In genomic region chr1:153921803-153922075, GRCh38 we compare ENCODE assay signal across 8 cellular contexts. TPM values are rescaled to one million over a fixed set of nuclear protein-coding genes. Genes with fewer than 3 reads are reported as not detected.
DNase-seq lines count a peak whose midpoint lies in the region; ATAC-seq and TF ChIP-seq lines count a peak whose summit lies in the region.

No MANE protein-coding gene starts in this region.

- TF ChIP-seq CTCF in A673 (conservative IDR thresholded peaks at IDR 0.05; ENCODE audit: low read depth, low read length) (no peak), HFF-Myc (IDR thresholded peaks at IDR 0.05; ENCODE audit: low read depth, low read length, missing control alignments) (no peak), right atrium auricular region (IDR thresholded peaks at IDR 0.05) (no peak)

- H3K9me3 Mint-ChIP-seq in activated T-cell treated with anti-CD3 and anti-CD28 coated beads, Interleukin-2, amount 50 U/mL, for 4 hours: no peaks in the 10 kb centered on the region

- CTCF ChIA-PET in A673 (lab: Charles Lee): interaction anchor here (0.9 kb wide), 1 partner anchor 25 kb away, joined by 5 read pairs; the partner anchor contains the start of gene DENND4B

- no peaks in the 10 kb centered on the region for H3K27me3 Mint-ChIP-seq in activated T-cell treated with anti-CD3 and anti-CD28 coated beads, Interleukin-2, amount 50 U/mL, for 4 hours (ENCODE audit: low read depth)

- H3K9me3 ChIP-seq in A673 (ENCODE audit: low read depth, low read length, poor library complexity, severe bottlenecking): no peaks in the 10 kb centered on the region
- H3K9me3 ChIP-seq in right atrium auricular region: no peaks in the 10 kb centered on the region
- no peaks in the 10 kb centered on the region for H3K9me3 ChIP-seq in skeletal muscle satellite cell (replicated peaks; ENCODE audit: low read length)

- BruUV-seq in A673 (replicated peaks; lab: Mats Ljungman, UMichigan): TSS peak; percentile 41

- H3K27ac ChIP-seq in A673 (ENCODE audit: low read depth, low read length, poor library complexity, severe bottlenecking) (peak overlapping the region; percentile 77), right atrium auricular region (peak overlapping the region; percentile 94 to 96)

- peaks cover 44% of the 10 kb centered on the region for H3K4me1 Mint-ChIP-seq in activated T-cell treated with anti-CD3 and anti-CD28 coated beads, Interleukin-2, amount 50 U/mL, for 4 hours (ENCODE audit: low read depth)

- no peak for ATAC-seq in activated T-cell treated with anti-CD3 and anti-CD28 coated beads, Interleukin-2, amount 50 U/mL, for 4 hours
- ATAC-seq in HG03469 (IDR thresholded peaks at IDR 0.05; ENCODE audit: unreplicated experiment): no peak

- no peak for DNase-seq in A673 (ENCODE audit: low spot score)
- DNase-seq in HFF-Myc (ENCODE audit: extremely low read depth, low read depth): no peak
- DNase-seq in activated T-cell treated with anti-CD3 and anti-CD28 coated beads, Interleukin-2, amount 50 U/mL, for 4 hours: no peak
- DNase-seq in right atrium auricular region (ENCODE audit: low spot score): no peak
- DNase-seq in foreskin melanocyte: no peak
- no peak for DNase-seq in GM19238 (ENCODE audit: insufficient read length, low spot score)

- peak overlapping the region; percentile 95 for H3K4me3 Mint-ChIP-seq in activated T-cell treated with anti-CD3 and anti-CD28 coated beads, Interleukin-2, amount 50 U/mL, for 4 hours

- no peaks in the 10 kb centered on the region for H3K36me3 ChIP-seq in A673 (ENCODE audit: insufficient read depth, low read length, poor library complexity, severe bottlenecking)
- H3K36me3 ChIP-seq in right atrium auricular region: no peaks in the 10 kb centered on the region
- peaks cover 4% of the 10 kb centered on the region for H3K36me3 ChIP-seq in skeletal muscle satellite cell (ENCODE audit: insufficient read depth, low read length)

- H3K9ac ChIP-seq in skeletal muscle satellite cell (ENCODE audit: low read depth, low read length): peak overlapping the region; percentile 74

- peaks cover 12% of the 10 kb centered on the region for H3K36me3 Mint-ChIP-seq in activated T-cell treated with anti-CD3 and anti-CD28 coated beads, Interleukin-2, amount 50 U/mL, for 4 hours (ENCODE audit: insufficient read depth)

- H3K4me1 ChIP-seq in A673 (ENCODE audit: insufficient read depth, low read length, poor library complexity, severe bottlenecking): peaks cover 27% of the 10 kb centered on the region
- H3K4me1 ChIP-seq in right atrium auricular region: peaks cover 0 to 43% of the 10 kb centered on the region in 2 donors
- H3K4me1 ChIP-seq in skeletal muscle satellite cell (ENCODE audit: control insufficient read depth, insufficient read depth, low read length): peaks cover 36% of the 10 kb centered on the region

- intact Hi-C loops in A673 (cut with micrococcal nuclease; ENCODE audit: unreplicated experiment): loop anchor here (2.0 to 5.0 kb wide), 2 partner anchors 65 to 99 kb away; partner anchors contain the start of gene RAB13

- no peaks in the 10 kb centered on the region for H3K27me3 ChIP-seq in A673 (replicated peaks; ENCODE audit: insufficient read depth, low read depth, low read length, poor library complexity)
- no peaks in the 10 kb centered on the region for H3K27me3 ChIP-seq in right atrium auricular region
- no peaks in the 10 kb centered on the region for H3K27me3 ChIP-seq in skeletal muscle satellite cell (ENCODE audit: control insufficient read depth, insufficient read depth, low read length)

- H3K4me2 ChIP-seq in skeletal muscle satellite cell (ENCODE audit: low read length): peak overlapping the region; percentile 87

- H3K4me3 ChIP-seq in A673 (ENCODE audit: low read depth, low read length, poor library complexity, severe bottlenecking) (peak overlapping the region; percentile 75), HFF-Myc (replicated peaks; ENCODE audit: low read depth, low read length) (peak overlapping the region; percentile 89), right atrium auricular region (peak overlapping the region; percentile 73 to 84), skeletal muscle satellite cell (ENCODE audit: low read length) (peak overlapping the region; percentile 78)

- POLR2A ChIA-PET in A673 (lab: Charles Lee; ENCODE audit: low non-redundant PET): no interaction called here

RNA-seq across cellular contexts. Expression of gene GATAD2B, which starts 1.0 kb away (rescaled TPM):
- total RNA-seq in A673 (2021): 58.8 and 67.3 TPM in 2 replicates
- 10 to 100 TPM; 57.3 to 58.3 (median 57.7) TPM for total RNA-seq in activated T-cell treated with anti-CD3 and anti-CD28 coated beads, Interleukin-2, amount 50 U/mL, for 4 hours
- 10 to 100 TPM; 18.7 to 32.7 TPM for total RNA-seq in right atrium auricular region
- 3.9 and 5.3 TPM in 2 replicates for total RNA-seq in skeletal muscle satellite cell (2012; rRNA removed)

RNA-seq across cellular contexts. Expression of gene DENND4B, which starts 24.8 kb away (rescaled TPM):
- 61.5 and 66.6 TPM in 2 replicates for total RNA-seq in A673 (2021)
- total RNA-seq in activated T-cell treated with anti-CD3 and anti-CD28 coated beads, Interleukin-2, amount 50 U/mL, for 4 hours: 100 to 1,000 TPM; 110 to 117 (median 115) TPM
- 10 to 100 TPM; 22.0 to 26.6 TPM for total RNA-seq in right atrium auricular region
- 15.2 and 16.2 TPM in 2 replicates for total RNA-seq in skeletal muscle satellite cell (2012; rRNA removed)

RNA-seq across cellular contexts. Expression of gene CRTC2, which starts 36.7 kb away (rescaled TPM):
- total RNA-seq in A673 (2021) (37.8 and 40.8 TPM in 2 replicates), right atrium auricular region (10 to 100 TPM; 10.5 to 14.3 TPM)
- 10 to 100 TPM; 43.7 to 56.0 (median 51.7) TPM for total RNA-seq in activated T-cell treated with anti-CD3 and anti-CD28 coated beads, Interleukin-2, amount 50 U/mL, for 4 hours
- 4.6 and 5.2 TPM in 2 replicates for total RNA-seq in skeletal muscle satellite cell (2012; rRNA removed)

RNA-seq across cellular contexts. Expression of gene SLC39A1, which starts 41.6 kb away (rescaled TPM):
- total RNA-seq in A673 (2021) (90.7 and 97.3 TPM in 2 replicates), right atrium auricular region (10 to 100 TPM; 56.7 to 95.4 TPM)
- 10 to 100 TPM; 72.6 to 79.3 (median 73.9) TPM for total RNA-seq in activated T-cell treated with anti-CD3 and anti-CD28 coated beads, Interleukin-2, amount 50 U/mL, for 4 hours
- total RNA-seq in skeletal muscle satellite cell (2012; rRNA removed): 68.4 and 71.9 TPM in 2 replicates

RNA-seq across cellular contexts. Expression of gene CREB3L4, which starts 46.0 kb away (rescaled TPM):
- total RNA-seq in A673 (2021): 8.7 and 14.4 TPM in 2 replicates
- total RNA-seq in activated T-cell treated with anti-CD3 and anti-CD28 coated beads, Interleukin-2, amount 50 U/mL, for 4 hours: 1 to 10 TPM; 4.2 to 4.3 (median 4.3) TPM
- 1 to 10 TPM; 4.9 to 5.6 TPM for total RNA-seq in right atrium auricular region
- total RNA-seq in skeletal muscle satellite cell (2012; rRNA removed): 5.0 and 7.1 TPM in 2 replicates
